Comparison of ENCODE assay signal across 1 cellular context in the genomic region with DNA sequence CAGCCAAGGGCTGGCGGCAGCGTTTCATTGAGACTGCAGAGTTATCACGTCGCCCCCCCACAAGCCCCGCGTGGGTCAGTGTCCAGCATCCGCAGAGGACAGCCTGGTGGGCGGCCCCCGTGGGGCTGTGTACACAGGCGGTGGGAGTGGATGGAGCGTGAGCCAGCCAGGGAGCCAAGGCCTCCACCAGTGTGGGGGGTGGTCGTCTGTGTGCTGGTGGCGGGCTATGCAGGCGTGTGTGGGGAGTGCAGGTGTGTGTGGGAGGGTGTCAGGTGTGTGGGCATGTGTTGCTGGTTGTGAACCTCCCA.
TF ChIP-seq lines count a peak whose summit lies in the region.

No MANE protein-coding gene starts in this region.

TF ChIP-seq in H1, 55 proteins besides CTCF, POLR2A, EP300 and RAD21:
- TF ChIP-seq, protein P1, sequence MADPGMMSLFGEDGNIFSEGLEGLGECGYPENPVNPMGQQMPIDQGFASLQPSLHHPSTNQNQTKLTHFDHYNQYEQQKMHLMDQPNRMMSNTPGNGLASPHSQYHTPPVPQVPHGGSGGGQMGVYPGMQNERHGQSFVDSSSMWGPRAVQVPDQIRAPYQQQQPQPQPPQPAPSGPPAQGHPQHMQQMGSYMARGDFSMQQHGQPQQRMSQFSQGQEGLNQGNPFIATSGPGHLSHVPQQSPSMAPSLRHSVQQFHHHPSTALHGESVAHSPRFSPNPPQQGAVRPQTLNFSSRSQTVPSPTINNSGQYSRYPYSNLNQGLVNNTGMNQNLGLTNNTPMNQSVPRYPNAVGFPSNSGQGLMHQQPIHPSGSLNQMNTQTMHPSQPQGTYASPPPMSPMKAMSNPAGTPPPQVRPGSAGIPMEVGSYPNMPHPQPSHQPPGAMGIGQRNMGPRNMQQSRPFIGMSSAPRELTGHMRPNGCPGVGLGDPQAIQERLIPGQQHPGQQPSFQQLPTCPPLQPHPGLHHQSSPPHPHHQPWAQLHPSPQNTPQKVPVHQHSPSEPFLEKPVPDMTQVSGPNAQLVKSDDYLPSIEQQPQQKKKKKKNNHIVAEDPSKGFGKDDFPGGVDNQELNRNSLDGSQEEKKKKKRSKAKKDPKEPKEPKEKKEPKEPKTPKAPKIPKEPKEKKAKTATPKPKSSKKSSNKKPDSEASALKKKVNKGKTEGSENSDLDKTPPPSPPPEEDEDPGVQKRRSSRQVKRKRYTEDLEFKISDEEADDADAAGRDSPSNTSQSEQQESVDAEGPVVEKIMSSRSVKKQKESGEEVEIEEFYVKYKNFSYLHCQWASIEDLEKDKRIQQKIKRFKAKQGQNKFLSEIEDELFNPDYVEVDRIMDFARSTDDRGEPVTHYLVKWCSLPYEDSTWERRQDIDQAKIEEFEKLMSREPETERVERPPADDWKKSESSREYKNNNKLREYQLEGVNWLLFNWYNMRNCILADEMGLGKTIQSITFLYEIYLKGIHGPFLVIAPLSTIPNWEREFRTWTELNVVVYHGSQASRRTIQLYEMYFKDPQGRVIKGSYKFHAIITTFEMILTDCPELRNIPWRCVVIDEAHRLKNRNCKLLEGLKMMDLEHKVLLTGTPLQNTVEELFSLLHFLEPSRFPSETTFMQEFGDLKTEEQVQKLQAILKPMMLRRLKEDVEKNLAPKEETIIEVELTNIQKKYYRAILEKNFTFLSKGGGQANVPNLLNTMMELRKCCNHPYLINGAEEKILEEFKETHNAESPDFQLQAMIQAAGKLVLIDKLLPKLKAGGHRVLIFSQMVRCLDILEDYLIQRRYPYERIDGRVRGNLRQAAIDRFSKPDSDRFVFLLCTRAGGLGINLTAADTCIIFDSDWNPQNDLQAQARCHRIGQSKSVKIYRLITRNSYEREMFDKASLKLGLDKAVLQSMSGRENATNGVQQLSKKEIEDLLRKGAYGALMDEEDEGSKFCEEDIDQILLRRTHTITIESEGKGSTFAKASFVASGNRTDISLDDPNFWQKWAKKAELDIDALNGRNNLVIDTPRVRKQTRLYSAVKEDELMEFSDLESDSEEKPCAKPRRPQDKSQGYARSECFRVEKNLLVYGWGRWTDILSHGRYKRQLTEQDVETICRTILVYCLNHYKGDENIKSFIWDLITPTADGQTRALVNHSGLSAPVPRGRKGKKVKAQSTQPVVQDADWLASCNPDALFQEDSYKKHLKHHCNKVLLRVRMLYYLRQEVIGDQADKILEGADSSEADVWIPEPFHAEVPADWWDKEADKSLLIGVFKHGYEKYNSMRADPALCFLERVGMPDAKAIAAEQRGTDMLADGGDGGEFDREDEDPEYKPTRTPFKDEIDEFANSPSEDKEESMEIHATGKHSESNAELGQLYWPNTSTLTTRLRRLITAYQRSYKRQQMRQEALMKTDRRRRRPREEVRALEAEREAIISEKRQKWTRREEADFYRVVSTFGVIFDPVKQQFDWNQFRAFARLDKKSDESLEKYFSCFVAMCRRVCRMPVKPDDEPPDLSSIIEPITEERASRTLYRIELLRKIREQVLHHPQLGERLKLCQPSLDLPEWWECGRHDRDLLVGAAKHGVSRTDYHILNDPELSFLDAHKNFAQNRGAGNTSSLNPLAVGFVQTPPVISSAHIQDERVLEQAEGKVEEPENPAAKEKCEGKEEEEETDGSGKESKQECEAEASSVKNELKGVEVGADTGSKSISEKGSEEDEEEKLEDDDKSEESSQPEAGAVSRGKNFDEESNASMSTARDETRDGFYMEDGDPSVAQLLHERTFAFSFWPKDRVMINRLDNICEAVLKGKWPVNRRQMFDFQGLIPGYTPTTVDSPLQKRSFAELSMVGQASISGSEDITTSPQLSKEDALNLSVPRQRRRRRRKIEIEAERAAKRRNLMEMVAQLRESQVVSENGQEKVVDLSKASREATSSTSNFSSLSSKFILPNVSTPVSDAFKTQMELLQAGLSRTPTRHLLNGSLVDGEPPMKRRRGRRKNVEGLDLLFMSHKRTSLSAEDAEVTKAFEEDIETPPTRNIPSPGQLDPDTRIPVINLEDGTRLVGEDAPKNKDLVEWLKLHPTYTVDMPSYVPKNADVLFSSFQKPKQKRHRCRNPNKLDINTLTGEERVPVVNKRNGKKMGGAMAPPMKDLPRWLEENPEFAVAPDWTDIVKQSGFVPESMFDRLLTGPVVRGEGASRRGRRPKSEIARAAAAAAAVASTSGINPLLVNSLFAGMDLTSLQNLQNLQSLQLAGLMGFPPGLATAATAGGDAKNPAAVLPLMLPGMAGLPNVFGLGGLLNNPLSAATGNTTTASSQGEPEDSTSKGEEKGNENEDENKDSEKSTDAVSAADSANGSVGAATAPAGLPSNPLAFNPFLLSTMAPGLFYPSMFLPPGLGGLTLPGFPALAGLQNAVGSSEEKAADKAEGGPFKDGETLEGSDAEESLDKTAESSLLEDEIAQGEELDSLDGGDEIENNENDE (IDR thresholded peaks at IDR 0.05; ENCODE audit: insufficient replicate concordance, low read length): no peak
- TF ChIP-seq SRF (IDR thresholded peaks at IDR 0.05; ENCODE audit: low read depth, low read length) (no peak), RFX5 (IDR thresholded peaks at IDR 0.05; ENCODE audit: borderline replicate concordance, low read depth, low read length) (no peak), RXRA (IDR thresholded peaks at IDR 0.05; ENCODE audit: insufficient read depth, low read depth, low read length) (no peak), BACH1 (IDR thresholded peaks at IDR 0.05; ENCODE audit: low read length) (no peak), ZNF274 (IDR thresholded peaks at IDR 0.05; ENCODE audit: borderline replicate concordance, extremely low read depth, low read length) (no peak), POU5F1 (IDR thresholded peaks at IDR 0.05; ENCODE audit: low read depth, low read length) (no peak), MAFK (IDR thresholded peaks at IDR 0.05; ENCODE audit: low read depth, low read length) (no peak), NANOG (IDR thresholded peaks at IDR 0.05; ENCODE audit: insufficient read depth, low read depth, low read length, poor library complexity, severe bottlenecking) (no peak), CHD1 (IDR thresholded peaks at IDR 0.05; ENCODE audit: low read depth, low read length) (no peak), NRF1 (IDR thresholded peaks at IDR 0.05; ENCODE audit: low read depth, low read length) (no peak), KDM1A (IDR thresholded peaks at IDR 0.05; ENCODE audit: borderline replicate concordance, low read length) (no peak)
- TF ChIP-seq, protein P2, sequence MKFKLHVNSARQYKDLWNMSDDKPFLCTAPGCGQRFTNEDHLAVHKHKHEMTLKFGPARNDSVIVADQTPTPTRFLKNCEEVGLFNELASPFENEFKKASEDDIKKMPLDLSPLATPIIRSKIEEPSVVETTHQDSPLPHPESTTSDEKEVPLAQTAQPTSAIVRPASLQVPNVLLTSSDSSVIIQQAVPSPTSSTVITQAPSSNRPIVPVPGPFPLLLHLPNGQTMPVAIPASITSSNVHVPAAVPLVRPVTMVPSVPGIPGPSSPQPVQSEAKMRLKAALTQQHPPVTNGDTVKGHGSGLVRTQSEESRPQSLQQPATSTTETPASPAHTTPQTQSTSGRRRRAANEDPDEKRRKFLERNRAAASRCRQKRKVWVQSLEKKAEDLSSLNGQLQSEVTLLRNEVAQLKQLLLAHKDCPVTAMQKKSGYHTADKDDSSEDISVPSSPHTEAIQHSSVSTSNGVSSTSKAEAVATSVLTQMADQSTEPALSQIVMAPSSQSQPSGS (IDR thresholded peaks at IDR 0.05; ENCODE audit: low read length): no peak
- TF ChIP-seq, protein P3, sequence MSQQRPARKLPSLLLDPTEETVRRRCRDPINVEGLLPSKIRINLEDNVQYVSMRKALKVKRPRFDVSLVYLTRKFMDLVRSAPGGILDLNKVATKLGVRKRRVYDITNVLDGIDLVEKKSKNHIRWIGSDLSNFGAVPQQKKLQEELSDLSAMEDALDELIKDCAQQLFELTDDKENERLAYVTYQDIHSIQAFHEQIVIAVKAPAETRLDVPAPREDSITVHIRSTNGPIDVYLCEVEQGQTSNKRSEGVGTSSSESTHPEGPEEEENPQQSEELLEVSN (IDR thresholded peaks at IDR 0.05): no peak
- TF ChIP-seq, protein P4, sequence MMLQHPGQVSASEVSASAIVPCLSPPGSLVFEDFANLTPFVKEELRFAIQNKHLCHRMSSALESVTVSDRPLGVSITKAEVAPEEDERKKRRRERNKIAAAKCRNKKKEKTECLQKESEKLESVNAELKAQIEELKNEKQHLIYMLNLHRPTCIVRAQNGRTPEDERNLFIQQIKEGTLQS (IDR thresholded peaks at IDR 0.05; ENCODE audit: insufficient read depth, low read depth, low read length): no peak
